ENCODE assay signal across 8 cellular contexts in genomic region chr7:100430450-100431285, GRCh38. TPM values are rescaled to one million over a fixed set of nuclear protein-coding genes. Genes with fewer than 3 reads are reported as not detected.
DNase-seq lines count a peak whose midpoint lies in the region; ATAC-seq and TF ChIP-seq lines count a peak whose summit lies in the region.

No MANE protein-coding gene starts in this region.

- TF ChIP-seq CTCF in WERI-Rb-1 (IDR thresholded peaks at IDR 0.05; ENCODE audit: low read depth, low read length) (no peak), upper lobe of right lung (IDR thresholded peaks at IDR 0.05) (no peak)

- ATAC-seq in activated CD4-positive, CD25-positive, alpha-beta regulatory T cell treated with anti-CD3 and anti-CD28 coated beads, Interleukin-2, amount 50 U/mL, for 24 hours = no peak
- no peak for ATAC-seq in upper lobe of right lung
- no peak for ATAC-seq in GM19395 (IDR thresholded peaks at IDR 0.05; ENCODE audit: unreplicated experiment)

- H3K9ac ChIP-seq in muscle layer of colon (ENCODE audit: low read length) = peak overlapping the region; percentile 61

- DNase-seq in activated CD4-positive, CD25-positive, alpha-beta regulatory T cell treated with anti-CD3 and anti-CD28 coated beads, Interleukin-2, amount 50 U/mL, for 72 hours = peak; percentile 43
- DNase-seq in WERI-Rb-1 (no peak), upper lobe of right lung (peak; percentile 69)
- peak; percentile 29 for DNase-seq in effector CD4-positive, alpha-beta T cell
- DNase-seq in effector CD8-positive, alpha-beta T cell (lab: John Stamatoyannopoulos, UW) = no peak

- H3K4me3 ChIP-seq in WERI-Rb-1 (ENCODE audit: low read depth, low read length) (peak overlapping the region; percentile 80), muscle layer of colon (ENCODE audit: low read depth in 1 of 2, low read length in 2 of 2) (peak overlapping the region; percentile 74 to 89), upper lobe of right lung (peak overlapping the region; percentile 90)

- intact Hi-C loops in upper lobe of right lung (cut with DNase I) = no loop called here

- H3K4me1 ChIP-seq in muscle layer of colon (ENCODE audit: insufficient read depth, low read length) (peaks cover 41% of the 10 kb centered on the region), upper lobe of right lung (peaks cover 44% of the 10 kb centered on the region)

- H3K27me3 ChIP-seq in WERI-Rb-1 (ENCODE audit: insufficient read depth, low read depth, severe bottlenecking) (no peaks in the 10 kb centered on the region), muscle layer of colon (ENCODE audit: control insufficient read depth in 1 of 2, insufficient read depth in 2 of 2, low read length in 2 of 2) (no peaks in the 10 kb centered on the region), upper lobe of right lung (no peaks in the 10 kb centered on the region)

- peak overlapping the region; percentile 98 for H3K27ac ChIP-seq in WERI-Rb-1
- H3K27ac ChIP-seq in muscle layer of colon (ENCODE audit: low read depth, low read length) = peak overlapping the region; percentile 86
- peak overlapping the region; percentile 100 for H3K27ac ChIP-seq in upper lobe of right lung

- H3K36me3 ChIP-seq in WERI-Rb-1 = peaks cover 56% of the 10 kb centered on the region
- H3K36me3 ChIP-seq in muscle layer of colon (ENCODE audit: insufficient read depth, low read length) = peaks cover 37% of the 10 kb centered on the region
- H3K36me3 ChIP-seq in upper lobe of right lung = peaks cover 28% of the 10 kb centered on the region

- no peaks in the 10 kb centered on the region for H3K9me3 ChIP-seq in WERI-Rb-1 (ENCODE audit: severe bottlenecking)
- no peaks in the 10 kb centered on the region for H3K9me3 ChIP-seq in muscle layer of colon (ENCODE audit: low read length)
- H3K9me3 ChIP-seq in upper lobe of right lung = no peaks in the 10 kb centered on the region

RNA-seq across cellular contexts. Expression of gene MEPCE, which starts 1.0 kb away (rescaled TPM):
- total RNA-seq in upper lobe of right lung = 36.3 TPM

RNA-seq across cellular contexts. Expression of gene ZCWPW1, which starts 2.2 kb away (rescaled TPM):
- 4.8 TPM for total RNA-seq in upper lobe of right lung

RNA-seq across cellular contexts. Expression of gene PPP1R35, which starts 5.6 kb away (rescaled TPM):
- total RNA-seq in upper lobe of right lung = 24.7 TPM

RNA-seq across cellular contexts. Expression of gene SPACDR, which starts 33.4 kb away (rescaled TPM):
- total RNA-seq in upper lobe of right lung = 1.8 TPM

RNA-seq across cellular contexts. Expression of gene TSC22D4, which starts 48.3 kb away (rescaled TPM):
- total RNA-seq in upper lobe of right lung = 51.8 TPM

Comparison
In these comparisons a context has a peak if more than half of its experiments do, and no peak if none do; other contexts are left out.
1. DNase-seq: peak in activated CD4-positive, CD25-positive, alpha-beta regulatory T cell treated with anti-CD3 and anti-CD28 coated beads, Interleukin-2, amount 50 U/mL, for 72 hours (single experiment), effector CD4-positive, alpha-beta T cell (single experiment) and upper lobe of right lung (single experiment); none in WERI-Rb-1 (single experiment) and effector CD8-positive, alpha-beta T cell (single experiment).
2. Peak in every context shown above with its lines, with median percentiles within 50 percentile points of each other: H3K27ac ChIP-seq and H3K4me3 ChIP-seq.